ENCODE assay signal across 8 cellular contexts in genomic region chr15:83010709-83011270, GRCh38. TPM values are rescaled to one million over a fixed set of nuclear protein-coding genes. Genes with fewer than 3 reads are reported as not detected.
DNase-seq lines count a peak whose midpoint lies in the region; ATAC-seq and TF ChIP-seq lines count a peak whose summit lies in the region.

No MANE protein-coding gene starts in this region.

- ATAC-seq in CD4-positive, alpha-beta T cell (ENCODE audit: poor library complexity): peak; percentile 64
- ATAC-seq in GM19397 (IDR thresholded peaks at IDR 0.05; ENCODE audit: unreplicated experiment) (peak; percentile 49), HG03558 (IDR thresholded peaks at IDR 0.05; ENCODE audit: extremely low read depth, unreplicated experiment) (peak; percentile 42)

- H3K4me3 ChIP-seq in mucosa of rectum (ENCODE audit: low read length in 2 of 2): peak overlapping the region; percentile 72 to 100

- peaks cover 51% of the 10 kb centered on the region for H3K36me3 Mint-ChIP-seq in CD4-positive, alpha-beta T cell (ENCODE audit: low read depth)

- peak overlapping the region; percentile 88 for H3K27ac Mint-ChIP-seq in CD4-positive, alpha-beta T cell

- H3K4me1 Mint-ChIP-seq in CD4-positive, alpha-beta T cell (ENCODE audit: low read depth): peaks cover 56% of the 10 kb centered on the region

- no peak for TF ChIP-seq POLR2A in erythroblast (IDR thresholded peaks at IDR 0.05; ENCODE audit: low read length)

- peak overlapping the region; percentile 100 for H3K4me3 Mint-ChIP-seq in CD4-positive, alpha-beta T cell

- peaks cover 12 to 22% of the 10 kb centered on the region in 2 donors for H3K36me3 ChIP-seq in mucosa of rectum (ENCODE audit: control insufficient read depth in 2 of 2, insufficient read depth in 2 of 2, low read length in 2 of 2)

- peak; percentile 48 to 74 (median 69) for DNase-seq in CD4-positive, alpha-beta T cell
- peak; percentile 75 for DNase-seq in NOMO-1 treated with dmso at 0.1 percent for 144 hours (lab: John Stamatoyannopoulos, UW; ENCODE audit: unreplicated experiment)
- peak; percentile 84 for DNase-seq in activated CD8-positive, alpha-beta memory T cell treated with anti-CD3 and anti-CD28 coated beads, Interleukin-2, amount 50 U/mL, for 48 hours
- peak; percentile 89 to 91 for DNase-seq in erythroblast (lab: John Stamatoyannopoulos, UW)
- peak; percentile 52 to 53 for DNase-seq in stimulated activated CD8-positive, alpha-beta memory T cell treated with anti-CD3 and anti-CD28 coated beads, Interleukin-4, amount 100 ng/mL, for 4 hours (ENCODE audit: low read depth in 2 of 2, low spot score in 1 of 2)

- H3K4me1 ChIP-seq in mucosa of rectum (ENCODE audit: control insufficient read depth in 2 of 2, insufficient read depth in 2 of 2, low read length in 2 of 2): peaks cover 15% of the 10 kb centered on the region in 2 donors

- no peaks in the 10 kb centered on the region for H3K9me3 Mint-ChIP-seq in CD4-positive, alpha-beta T cell

- CTCF ChIA-PET in CD4-positive, alpha-beta T cell (lab: Charles Lee): interaction anchor here (1.0 to 2.9 kb wide), 16 partner anchors 11 to 480 kb away, joined by 3 to 22 read pairs (median 4); partner anchors contain the start of genes RAMAC, RPS17 and TM6SF1

- H3K27me3 ChIP-seq in CD4-positive, alpha-beta T cell (ENCODE audit: control insufficient read depth, insufficient read depth, low read length): no peaks in the 10 kb centered on the region
- H3K27me3 ChIP-seq in mucosa of rectum (ENCODE audit: control insufficient read depth in 2 of 2, insufficient read depth in 2 of 2, low read length in 2 of 2): no peaks in the 10 kb centered on the region

- H3K9ac ChIP-seq in mucosa of rectum (ENCODE audit: low read depth in 1 of 2, low read length in 2 of 2): peak overlapping the region; percentile 77 to 79

- peak overlapping the region; percentile 84 for H3K27ac ChIP-seq in CD4-positive, alpha-beta T cell (ENCODE audit: low read depth, low read length)
- peak overlapping the region; percentile 75 to 83 for H3K27ac ChIP-seq in mucosa of rectum (ENCODE audit: low read depth in 2 of 2, low read length in 2 of 2)

- POLR2A ChIA-PET in CD4-positive, alpha-beta T cell (lab: Charles Lee): interaction anchor here (0.7 to 2.9 kb wide), 7 partner anchors 25 to 475 kb away, joined by 3 to 21 read pairs (median 7); partner anchors contain the start of genes RAMAC, RPS17 and WHAMM

- no peaks in the 10 kb centered on the region for H3K9me3 ChIP-seq in CD4-positive, alpha-beta T cell (ENCODE audit: control insufficient read depth, low read length)
- no peaks in the 10 kb centered on the region for H3K9me3 ChIP-seq in mucosa of rectum (ENCODE audit: control insufficient read depth in 2 of 2, low read length in 2 of 2)

- intact Hi-C loops in CD4-positive, alpha-beta T cell (cut with DNase I, micrococcal nuclease): loop anchor here (2.0 to 10.0 kb wide), 7 partner anchors 26 to 472 kb away; partner anchors contain the start of genes BTBD1 (in 2 of the 2), HDGFL3 (in 1 of the 2) and RPS17 (in 1 of the 2)

- H3K27me3 Mint-ChIP-seq in CD4-positive, alpha-beta T cell: no peaks in the 10 kb centered on the region

- peak; percentile 59 for TF ChIP-seq CTCF in CD4-positive, alpha-beta T cell (IDR thresholded peaks at IDR 0.05)

RNA-seq across cellular contexts. Expression of gene C15orf40, which starts 0.6 kb away (rescaled TPM):
- total RNA-seq in CD4-positive, alpha-beta T cell: 10 to 100 TPM in 1 of 2 experiments, 1 to 10 TPM in 1; 7.4 to 11.0 TPM

RNA-seq across cellular contexts. Expression of gene RAMAC, which starts 24.8 kb away (rescaled TPM):
- 10 to 100 TPM; 25.5 to 26.5 TPM for total RNA-seq in CD4-positive, alpha-beta T cell

RNA-seq across cellular contexts. Expression of gene BTBD1, which starts 56.3 kb away (rescaled TPM):
- 10 to 100 TPM; 26.3 to 27.5 TPM for total RNA-seq in CD4-positive, alpha-beta T cell

RNA-seq across cellular contexts. Expression of gene HOMER2, which starts 58.3 kb away (rescaled TPM):
- total RNA-seq in CD4-positive, alpha-beta T cell: 1 to 10 TPM in 1 of 2 experiments, under 1 TPM in 1; 0.85 to 1.6 TPM

Comparison
In these comparisons a context has a peak if more than half of its experiments do, and no peak if none do; other contexts are left out.
1. Peak in every context shown above with its lines: DNase-seq, ATAC-seq, H3K4me3 ChIP-seq and H3K27ac ChIP-seq.